Comparison of ENCODE assay signal across 15 cellular contexts in the genomic region with DNA sequence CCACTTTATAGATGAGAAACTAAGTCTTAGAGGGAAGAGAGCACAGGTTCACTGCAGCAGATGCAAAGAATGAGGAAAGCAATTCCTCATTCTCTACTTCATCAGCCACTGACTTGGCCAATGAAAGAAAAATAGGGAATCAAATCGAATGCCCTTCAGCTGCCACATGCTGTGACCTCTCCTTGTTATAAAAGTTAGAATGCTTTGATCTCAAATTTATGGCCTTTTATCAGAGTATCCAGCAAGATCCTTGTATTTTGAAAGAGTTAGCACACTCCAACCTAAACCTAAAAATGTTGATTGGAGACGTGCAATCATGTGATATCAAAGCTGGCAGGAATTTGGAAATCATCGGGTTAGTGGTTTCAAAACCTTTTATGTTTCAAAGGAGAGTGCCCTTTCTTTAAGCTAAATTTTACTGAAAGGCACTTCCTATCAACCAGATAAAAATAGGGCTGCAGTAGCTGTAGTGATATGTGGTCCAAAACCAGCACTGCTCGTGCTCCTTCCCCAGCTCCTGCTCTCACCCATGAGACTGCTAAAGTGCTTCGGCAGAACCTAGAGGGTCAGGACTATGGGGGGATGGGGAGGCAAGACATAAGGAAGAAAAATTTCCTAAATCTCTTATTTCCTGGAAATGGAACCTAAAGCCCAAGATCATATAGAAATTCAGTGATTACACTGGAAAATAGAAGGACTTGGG.
"Had no signal": no experiment of that assay in that cellular context is flagged by ENCODE, and none has a peak within 500 bp of the region (broad histone marks: within the 10 kb centered on the region; RNA-seq: fewer than 3 reads in every experiment).

No MANE protein-coding gene starts in this region.

- H3K27ac ChIP-seq: dorsolateral prefrontal cortex, heart left ventricle, upper lobe of left lung, uterus had no signal

- H3K27me3 ChIP-seq: heart left ventricle, thyroid gland, upper lobe of left lung, uterus had no signal

- H3K36me3 ChIP-seq: heart left ventricle, thyroid gland, upper lobe of left lung, uterus had no signal

- H3K4me1 ChIP-seq: upper lobe of left lung, uterus had no signal

- DNase-seq: cortex of kidney; dorsolateral prefrontal cortex; effector CD8-positive, alpha-beta T cell; heart left ventricle; hippocampal formation; mammary epithelial cell; natural killer cell; posterior cingulate gyrus; stimulated activated CD4-positive, alpha-beta T cell treated with anti-CD3 and anti-CD28 coated beads, Interleukin-2, amount 100 ng/mL, for 48 hours; stimulated activated naive CD4-positive, alpha-beta T cell treated with Interleukin-2 at 50 U/mL for 16 hours; thyroid gland; upper lobe of left lung; uterus had no signal

- H3K4me3 ChIP-seq: dorsolateral prefrontal cortex, heart left ventricle, smooth muscle cell, thyroid gland, upper lobe of left lung, uterus had no signal

- H3K9me3 ChIP-seq: heart left ventricle, thyroid gland, upper lobe of left lung, uterus had no signal

- ATAC-seq: esophagus mucosa, natural killer cell had no signal
